Comparison of ENCODE assay signal across 8 cellular contexts in genomic region chr7:38177621-38178003, GRCh38. TPM values are rescaled to one million over a fixed set of nuclear protein-coding genes. Genes with fewer than 3 reads are reported as not detected.
DNase-seq lines count a peak whose midpoint lies in the region; TF ChIP-seq lines count a peak whose summit lies in the region.

No MANE protein-coding gene starts in this region.

- peak overlapping the region; percentile 60 for H3K4me3 ChIP-seq in H7 (ENCODE audit: insufficient read depth, low read depth, low read length)
- H3K4me3 ChIP-seq in SJSA1 = peak overlapping the region; percentile 71
- peak overlapping the region; percentile 85 for H3K4me3 ChIP-seq in fibroblast of the aortic adventitia (ENCODE audit: low read depth, low read length)
- peak overlapping the region; percentile 62 to 89 (median 84) for H3K4me3 ChIP-seq in skin epidermis

- H3K27me3 ChIP-seq in H7 (ENCODE audit: control insufficient read depth, insufficient read depth, low read length) (no peaks in the 10 kb centered on the region), SJSA1 (replicated peaks) (no peaks in the 10 kb centered on the region)

- no peaks in the 10 kb centered on the region for H3K36me3 ChIP-seq in H7 (replicated peaks; ENCODE audit: control insufficient read depth, insufficient read depth, low read length)
- peaks cover 20% of the 10 kb centered on the region for H3K36me3 ChIP-seq in SJSA1

- no peaks in the 10 kb centered on the region for H3K9me3 ChIP-seq in SJSA1 (replicated peaks)

- DNase-seq in H7 (no peak), SJSA1 (ENCODE audit: low read depth in 1 of 2, low spot score in 2 of 2) (no peak), fibroblast of the aortic adventitia (ENCODE audit: low read depth) (no peak), NCI-H2081 treated with DMSO at 0.1 percent for 48 hours (lab: John Stamatoyannopoulos, UW) (no peak), SHP77 (lab: John Stamatoyannopoulos, UW) (no peak), NOMO-1 treated with DMSO at 0.1 percent for 48 hours (lab: John Stamatoyannopoulos, UW; ENCODE audit: unreplicated experiment) (no peak)
- no peak for DNase-seq in stimulated activated naive CD4-positive, alpha-beta T cell treated with Interleukin-2 at 50 U/mL for 16 hours (lab: John Stamatoyannopoulos, UW)

- H3K4me1 ChIP-seq in SJSA1 (replicated peaks) = peaks cover 21% of the 10 kb centered on the region

- no peak for TF ChIP-seq CTCF in fibroblast of the aortic adventitia (IDR thresholded peaks at IDR 0.05; ENCODE audit: insufficient read depth, low read length)

- peak overlapping the region; percentile 83 for H3K27ac ChIP-seq in SJSA1
- H3K27ac ChIP-seq in skin epidermis = peak overlapping the region in 19 of 21 experiments; percentile 34 to 94 (median 87)

RNA-seq across cellular contexts. Expression of gene STARD3NL, which starts 0.4 kb away (rescaled TPM):
- 65.0 and 66.0 TPM in 2 replicates for total RNA-seq in H7 (2014; rRNA removed; shearing (Covaris generic))
- total RNA-seq in SJSA1 (2014; rRNA removed; shearing (Covaris generic)) = 117 and 207 TPM in 2 replicates
- 16.1 and 72.3 TPM in 2 replicates for total RNA-seq in fibroblast of the aortic adventitia (ENCODE audit: low replicate concordance)
